Comparison of ENCODE assay signal across 8 cellular contexts in genomic region chr16:81315271-81316175, GRCh38. TPM values are rescaled to one million over a fixed set of nuclear protein-coding genes. Genes with fewer than 3 reads are reported as not detected.
A peak's percentile ranks its signal among the peaks of the same experiment; 100 is the strongest.
DNase-seq lines count a peak whose midpoint lies in the region; ATAC-seq and TF ChIP-seq lines count a peak whose summit lies in the region.

No MANE protein-coding gene starts in this region.

- intact Hi-C loops in activated CD4-positive, alpha-beta memory T cell treated with anti-CD3 and anti-CD28 coated beads for 36 hours (cut with micrococcal nuclease), result loop anchor here (2.0 to 10.0 kb wide), 5 partner anchors 19 to 511 kb away; partner anchors contain the start of genes ATMIN, CDYL2, CENPN and CMC2
- intact Hi-C loops in lower lobe of right lung (cut with DNase I), result no loop called here

- H3K4me1 Mint-ChIP-seq in activated CD4-positive, alpha-beta memory T cell treated with anti-CD3 and anti-CD28 coated beads for 36 hours (ENCODE audit: low read depth), result peaks cover 60% of the 10 kb centered on the region

- peak; percentile 27 for DNase-seq in G401 (ENCODE audit: low spot score)
- DNase-seq in Kasumi-1 (lab: John Stamatoyannopoulos, UW), result peak; percentile 29 to 36
- peak; percentile 65 for DNase-seq in activated CD4-positive, alpha-beta memory T cell treated with anti-CD3 and anti-CD28 coated beads for 36 hours
- DNase-seq in lower lobe of right lung, result peak; percentile 71
- peak; percentile 17 for DNase-seq in stimulated activated CD8-positive, alpha-beta memory T cell treated with anti-CD3 and anti-CD28 coated beads, Interleukin-12 subunit alpha, Interleukin-12 subunit beta, amount 100 ng/mL, for 24 hours (ENCODE audit: extremely low read depth)
- no peak for DNase-seq in OCI-M2 (lab: John Stamatoyannopoulos, UW; ENCODE audit: unreplicated experiment)

- no peaks in the 10 kb centered on the region for H3K27me3 Mint-ChIP-seq in activated CD4-positive, alpha-beta memory T cell treated with anti-CD3 and anti-CD28 coated beads for 36 hours

- H3K36me3 ChIP-seq in duodenal mucosa (ENCODE audit: control insufficient read depth in 1 of 2, insufficient read depth in 2 of 2, low read length in 2 of 2) (peaks cover 0 to 4% of the 10 kb centered on the region in 2 donors), lower lobe of right lung (no peaks in the 10 kb centered on the region)

- peaks cover 3% of the 10 kb centered on the region for H3K36me3 Mint-ChIP-seq in activated CD4-positive, alpha-beta memory T cell treated with anti-CD3 and anti-CD28 coated beads for 36 hours

- H3K9ac ChIP-seq in duodenal mucosa (ENCODE audit: low read depth in 1 of 2, low read length in 2 of 2), result peak overlapping the region; percentile 80 to 82

- ATAC-seq in GM21737 (IDR thresholded peaks at IDR 0.05; ENCODE audit: unreplicated experiment) (peak; percentile 21), lower lobe of right lung (peak; percentile 71 to 73)

- CTCF ChIA-PET in activated CD4-positive, alpha-beta memory T cell treated with anti-CD3 and anti-CD28 coated beads for 36 hours (lab: Charles Lee), result interaction anchor here (1.0 to 1.5 kb wide), 2 partner anchors 50 to 311 kb away, joined by 3 to 7 read pairs; no protein-coding TSS in a partner anchor

- H3K27me3 ChIP-seq in duodenal mucosa (ENCODE audit: control insufficient read depth in 1 of 2, insufficient read depth in 2 of 2, low read length in 2 of 2) (no peaks in the 10 kb centered on the region), lower lobe of right lung (ENCODE audit: low read depth) (no peaks in the 10 kb centered on the region)

- H3K9me3 Mint-ChIP-seq in activated CD4-positive, alpha-beta memory T cell treated with anti-CD3 and anti-CD28 coated beads for 36 hours, result no peaks in the 10 kb centered on the region

- TF ChIP-seq CTCF in lower lobe of right lung (IDR thresholded peaks at IDR 0.05), result no peak

- peak overlapping the region; percentile 83 for H3K27ac ChIP-seq in duodenal mucosa (ENCODE audit: low read depth, low read length)
- H3K27ac ChIP-seq in lower lobe of right lung, result peak overlapping the region; percentile 91

- peak overlapping the region; percentile 71 for H3K27ac Mint-ChIP-seq in activated CD4-positive, alpha-beta memory T cell treated with anti-CD3 and anti-CD28 coated beads for 36 hours

- H3K4me3 ChIP-seq in duodenal mucosa (ENCODE audit: low read depth in 1 of 2, low read length in 2 of 2) (peak overlapping the region; percentile 80 to 93), lower lobe of right lung (peak overlapping the region; percentile 80)

- H3K4me1 ChIP-seq in duodenal mucosa (ENCODE audit: control insufficient read depth in 1 of 2, insufficient read depth in 2 of 2, low read length in 2 of 2) (peaks cover 20 to 28% of the 10 kb centered on the region in 2 donors), lower lobe of right lung (peaks cover 44% of the 10 kb centered on the region)

- H3K4me3 Mint-ChIP-seq in activated CD4-positive, alpha-beta memory T cell treated with anti-CD3 and anti-CD28 coated beads for 36 hours, result peak overlapping the region; percentile 84

- POLR2A ChIA-PET in activated CD4-positive, alpha-beta memory T cell treated with anti-CD3 and anti-CD28 coated beads for 36 hours (lab: Charles Lee), result interaction anchor here (0.5 to 1.9 kb wide), 2 partner anchors 21 to 232 kb away, joined by 3 to 17 read pairs; no protein-coding TSS in a partner anchor

- H3K9me3 ChIP-seq in duodenal mucosa (ENCODE audit: control insufficient read depth in 1 of 2, low read length in 2 of 2), result no peaks in the 10 kb centered on the region
- H3K9me3 ChIP-seq in lower lobe of right lung, result no peaks in the 10 kb centered on the region

- in situ Hi-C loops in G401 (cut with HindIII; ENCODE audit: low sequenced_read_pairs), result no loop called here

RNA-seq across cellular contexts. Expression of gene GAN, which starts 0.8 kb away (rescaled TPM):
- 4.7 and 5.1 TPM in 2 replicates for total RNA-seq in G401 (2014; rRNA removed; shearing (Covaris generic))
- total RNA-seq in activated CD4-positive, alpha-beta memory T cell treated with anti-CD3 and anti-CD28 coated beads for 36 hours, result 10 to 100 TPM; 13.6 to 14.5 TPM
- 6.5 TPM for total RNA-seq in lower lobe of right lung
